Comparison of ENCODE assay signal across 8 cellular contexts in genomic region chr11:46363031-46363407, GRCh38. TPM values are rescaled to one million over a fixed set of nuclear protein-coding genes. Genes with fewer than 3 reads are reported as not detected.
A peak's percentile ranks its signal among the peaks of the same experiment; 100 is the strongest.
DNase-seq lines count a peak whose midpoint lies in the region; TF ChIP-seq lines count a peak whose summit lies in the region.

No MANE protein-coding gene starts in this region.

- H3K36me3 Mint-ChIP-seq in brain = no peaks in the 10 kb centered on the region

- peak overlapping the region in 3 of 5 experiments; percentile 10 to 54 (median 48) for H3K4me3 Mint-ChIP-seq in brain

- H3K4me3 ChIP-seq in BLaER1 (peak overlapping the region; percentile 74), NB4 (ENCODE audit: low read depth, low read length) (peak overlapping the region; percentile 78), suprapubic skin (peak overlapping the region; percentile 38)

- no peak for TF ChIP-seq POLR2A in NB4 (IDR thresholded peaks at IDR 0.05; ENCODE audit: extremely low read depth, insufficient read length)
- no peak for TF ChIP-seq POLR2A in suprapubic skin (IDR thresholded peaks at IDR 0.05)

- peak overlapping the region; percentile 96 for H3K4me2 ChIP-seq in BLaER1

- H3K36me3 ChIP-seq in BLaER1 (peaks cover 31% of the 10 kb centered on the region), suprapubic skin (peaks cover 8% of the 10 kb centered on the region)

- peaks cover 58% of the 10 kb centered on the region for H4K20me1 ChIP-seq in BLaER1

- no peaks in the 10 kb centered on the region for H3K9me3 Mint-ChIP-seq in brain

- no peaks in the 10 kb centered on the region for H3K9me3 ChIP-seq in BLaER1
- no peaks in the 10 kb centered on the region for H3K9me3 ChIP-seq in suprapubic skin

- peak; percentile 78 for DNase-seq in NB4 (ENCODE audit: low read depth)
- DNase-seq in suprapubic skin (ENCODE audit: low spot score in 2 of 2) = no peak
- no peak for DNase-seq in activated CD4-positive, CD25-positive, alpha-beta regulatory T cell (lab: John Stamatoyannopoulos, UW)
- no peak for DNase-seq in RKO (ENCODE audit: low spot score)
- no peak for DNase-seq in 8988T

- peak overlapping the region in 3 of 5 experiments; percentile 71 to 95 (median 89) for H3K27ac Mint-ChIP-seq in brain

- TF ChIP-seq CTCF in NB4 (IDR thresholded peaks at IDR 0.05; ENCODE audit: low read depth, low read length) (no peak), brain (conservative IDR thresholded peaks at IDR 0.05) (no peak), suprapubic skin (IDR thresholded peaks at IDR 0.05) (no peak)

- H3K27me3 ChIP-seq in BLaER1 (no peaks in the 10 kb centered on the region), layer of hippocampus (ENCODE audit: control insufficient read depth, insufficient read depth, low read length) (no peaks in the 10 kb centered on the region), suprapubic skin (no peaks in the 10 kb centered on the region)

- peak overlapping the region; percentile 88 for H3K9ac ChIP-seq in BLaER1

- H3K27me3 Mint-ChIP-seq in brain = no peaks in the 10 kb centered on the region

- H3K4me1 Mint-ChIP-seq in brain = peaks cover 67% of the 10 kb centered on the region

- H3K27ac ChIP-seq in BLaER1 (peak overlapping the region; percentile 98), layer of hippocampus (ENCODE audit: low read depth, low read length) (peak overlapping the region; percentile 80), suprapubic skin (peak overlapping the region; percentile 80)

- 64% methylated on average over 9 of the region's 9 CpGs for WGBS in suprapubic skin

- H3K4me1 ChIP-seq in BLaER1 = peaks cover 79% of the 10 kb centered on the region
- peaks cover 63% of the 10 kb centered on the region for H3K4me1 ChIP-seq in suprapubic skin

- no peak for TF ChIP-seq EP300 in suprapubic skin (IDR thresholded peaks at IDR 0.05)

RNA-seq across cellular contexts. Expression of gene DGKZ, which starts 15.8 kb away (rescaled TPM):
- 98.9 TPM for polyA plus RNA-seq in brain (ENCODE audit: insufficient read depth, low read depth, low replicate concordance)
- total RNA-seq in suprapubic skin = 10 to 100 TPM; 60.5 to 91.0 (median 73.4) TPM

RNA-seq across cellular contexts. Expression of gene MDK, which starts 18.4 kb away (rescaled TPM):
- polyA plus RNA-seq in brain (ENCODE audit: insufficient read depth, low read depth, low replicate concordance) = 391 TPM
- total RNA-seq in suprapubic skin = 10 to 100 TPM in 3 of 4 donors, 1 to 10 TPM in 1; 9.1 to 22.6 (median 13.9) TPM

RNA-seq across cellular contexts. Expression of gene CHRM4, which starts 28.6 kb away (rescaled TPM):
- polyA plus RNA-seq in brain (ENCODE audit: insufficient read depth, low read depth, low replicate concordance) = 17.8 TPM
- total RNA-seq in suprapubic skin = 1 to 10 TPM in 3 of 4 donors, under 1 TPM in 1; 0.80 to 3.0 (median 2.6) TPM
